Comparison of ENCODE assay signal across 9 cellular contexts in the genomic region with DNA sequence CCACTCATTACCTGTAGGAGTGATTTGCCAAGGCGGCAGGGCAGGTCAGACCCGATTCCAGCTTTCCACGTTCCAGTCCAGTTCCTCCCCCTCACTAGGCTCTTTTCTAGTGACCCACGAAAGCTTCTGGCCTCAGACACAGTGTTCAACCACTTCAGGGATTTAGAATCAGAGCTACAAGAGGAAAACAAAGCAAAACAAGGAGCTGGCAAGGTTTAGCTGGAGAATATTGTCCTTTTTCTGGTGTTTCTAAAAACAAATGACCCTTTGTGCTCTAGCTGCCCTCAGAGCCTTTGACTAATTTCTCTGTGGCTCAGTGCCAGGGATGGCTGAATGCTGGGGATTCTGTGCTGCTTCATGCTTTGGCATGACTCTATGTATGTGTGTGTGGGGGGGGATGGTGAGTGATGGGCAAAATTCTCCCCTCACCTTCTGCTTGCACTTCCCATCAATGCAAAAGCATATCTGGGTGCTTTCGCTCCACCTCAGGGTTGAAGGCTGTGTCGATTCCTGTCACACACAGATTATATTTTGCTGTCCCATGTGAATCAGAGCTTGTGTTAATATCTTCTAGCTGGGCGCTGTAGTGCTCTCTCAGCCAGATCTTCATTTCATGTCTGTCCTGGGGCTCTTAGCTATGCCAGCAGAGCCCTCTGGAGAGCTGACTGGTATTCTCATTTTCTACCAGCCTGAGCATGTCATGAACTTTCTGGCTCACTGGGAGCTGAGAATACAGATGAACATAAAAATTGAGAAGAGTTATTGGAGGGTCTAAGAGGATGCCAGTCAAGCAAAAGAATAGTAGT. TPM values are rescaled to one million over a fixed set of nuclear protein-coding genes. Genes with fewer than 3 reads are reported as not detected.
DNase-seq lines count a peak whose midpoint lies in the region; ATAC-seq, FAIRE-seq and TF ChIP-seq lines count a peak whose summit lies in the region.
"Had no signal": no experiment of that assay in that cellular context is flagged by ENCODE, and none has a peak within 500 bp of the region (broad histone marks: within the 10 kb centered on the region; RNA-seq: fewer than 3 reads in every experiment).

No MANE protein-coding gene starts in this region.

- intact Hi-C loops in mucosa of descending colon (cut with DNase I, micrococcal nuclease) = no loop called here

- no peaks in the 10 kb centered on the region for H3K27me3 ChIP-seq in tibial nerve

- H3K9me3 Mint-ChIP-seq in glutamatergic neuron (ENCODE audit: unreplicated experiment) = no peaks in the 10 kb centered on the region
- H3K9me3 Mint-ChIP-seq: natural killer cell had no signal

- TF ChIP-seq EP300 in tibial nerve (IDR thresholded peaks at IDR 0.05) = peak; percentile 64 to 95

- no peaks in the 10 kb centered on the region for H3K36me3 ChIP-seq in mucosa of descending colon (ENCODE audit: low read depth)
- H3K36me3 ChIP-seq in tibial nerve = no peaks in the 10 kb centered on the region

- H3K4me3 ChIP-seq in mucosa of descending colon (no peak overlapping the region), tibial nerve (peak overlapping the region in 2 of 4 donors; percentile 5 to 9)

- H3K4me1 ChIP-seq in mucosa of descending colon (ENCODE audit: low read depth) = peaks cover 7% of the 10 kb centered on the region
- peaks cover 0 to 47% (median 31%) of the 10 kb centered on the region in 4 donors for H3K4me1 ChIP-seq in tibial nerve

- H3K9me3 ChIP-seq in mucosa of descending colon (peaks cover 4% of the 10 kb centered on the region), tibial nerve (peaks cover 0 to 6% (median 0%) of the 10 kb centered on the region in 4 donors)

- DNase-seq in RCC 7860 (ENCODE audit: low spot score) = peak; percentile 60
- DNase-seq in epithelial cell of prostate (ENCODE audit: low read depth, low spot score) = no peak
- no peak for DNase-seq in mucosa of descending colon
- DNase-seq in tibial nerve (ENCODE audit: low spot score in 2 of 2) = peak; percentile 68 to 89
- no peak for DNase-seq in GM03348 (ENCODE audit: low spot score)
- DNase-seq in glutamatergic neuron = no peak
- no peak for DNase-seq in NCI-H2171 (lab: John Stamatoyannopoulos, UW)
- DNase-seq in NCI-H82 (lab: John Stamatoyannopoulos, UW) = no peak
- DNase-seq: natural killer cell had no signal

- ATAC-seq in mucosa of descending colon = peak; percentile 52
- ATAC-seq: natural killer cell had no signal

- H3K27ac Mint-ChIP-seq in glutamatergic neuron (ENCODE audit: unreplicated experiment) = no peak overlapping the region
- H3K27ac Mint-ChIP-seq: natural killer cell had no signal

- no peak for TF ChIP-seq POLR2A in tibial nerve (IDR thresholded peaks at IDR 0.05)

- H3K36me3 Mint-ChIP-seq in glutamatergic neuron (ENCODE audit: unreplicated experiment) = no peaks in the 10 kb centered on the region

- H3K27ac ChIP-seq in epithelial cell of prostate = peak overlapping the region; percentile 22
- peak overlapping the region; percentile 61 to 95 (median 83) for H3K27ac ChIP-seq in tibial nerve

- 14 to 17% methylated on average over 7 of the region's 7 CpGs for WGBS in tibial nerve, 2 donors

- FAIRE-seq in RCC 7860 (lab: Jason Lieb, UNC) = peak; percentile 50

- H3K4me1 Mint-ChIP-seq in glutamatergic neuron (ENCODE audit: low read depth, unreplicated experiment) = no peaks in the 10 kb centered on the region

- no peaks in the 10 kb centered on the region for H3K27me3 Mint-ChIP-seq in glutamatergic neuron (ENCODE audit: unreplicated experiment)

- no peak overlapping the region for H3K4me3 Mint-ChIP-seq in glutamatergic neuron (ENCODE audit: unreplicated experiment)
- H3K4me3 Mint-ChIP-seq: natural killer cell had no signal

- TF ChIP-seq CTCF in mucosa of descending colon (IDR thresholded peaks at IDR 0.05) (no peak), tibial nerve (IDR thresholded peaks at IDR 0.05) (no peak), glutamatergic neuron (IDR thresholded peaks at IDR 0.05; ENCODE audit: partially characterized antibody, unreplicated experiment) (no peak)

RNA-seq across cellular contexts. Expression of gene NEDD9, which starts 19.3 kb away (rescaled TPM):
- 10 to 100 TPM; 41.4 to 66.6 (median 62.1) TPM for total RNA-seq in mucosa of descending colon
- total RNA-seq in tibial nerve = 100 to 1,000 TPM; 107 to 205 (median 130) TPM
- total RNA-seq in glutamatergic neuron (ENCODE audit: unreplicated experiment) = 0.71 TPM

Comparison
In these comparisons a context has a peak if more than half of its experiments do, and no peak if none do; other contexts are left out.
1. DNase-seq: peak in RCC 7860 (single experiment) and tibial nerve (2 of 2); none in epithelial cell of prostate (single experiment), mucosa of descending colon (0 of 3), GM03348 (single experiment), glutamatergic neuron (single experiment), NCI-H2171 (single experiment) and NCI-H82 (single experiment).
2. RNA of gene NEDD9, which starts 19.3 kb away (total RNA-seq): 107 to 205 TPM in tibial nerve and 41.4 to 66.6 TPM in mucosa of descending colon; 0.71 TPM in glutamatergic neuron (single experiment); every median in the first group is over 10 times any median in the second.